Comparison of ENCODE assay signal across 9 cellular contexts in genomic region chr11:69444381-69445130, GRCh38. TPM values are rescaled to one million over a fixed set of nuclear protein-coding genes. Genes with fewer than 3 reads are reported as not detected.
DNase-seq lines count a peak whose midpoint lies in the region; ATAC-seq and TF ChIP-seq lines count a peak whose summit lies in the region.
"Had no signal": no experiment of that assay in that cellular context is flagged by ENCODE, and none has a peak within 500 bp of the region (broad histone marks: within the 10 kb centered on the region; RNA-seq: fewer than 3 reads in every experiment).

No MANE protein-coding gene starts in this region.

- TF ChIP-seq EP300 in upper lobe of left lung (IDR thresholded peaks at IDR 0.05) = peak in 1 of 4 donors; percentile 85

- peak overlapping the region; percentile 88 for H3K27ac ChIP-seq in lower lobe of right lung
- peak overlapping the region; percentile 79 to 85 (median 82) for H3K27ac ChIP-seq in upper lobe of left lung
- H3K27ac ChIP-seq: VCaP had no signal

- peaks cover 10% of the 10 kb centered on the region for H3K27me3 Mint-ChIP-seq in activated CD8-positive, alpha-beta T cell treated with anti-CD3 and anti-CD28 coated beads for 36 hours
- H3K27me3 Mint-ChIP-seq in activated CD8-positive, alpha-beta T cell treated with anti-CD3 and anti-CD28 coated beads, Interleukin-2, amount 10 ng/mL, durations not matched to agents 7 days and 5 days (ENCODE audit: low read depth) = peaks cover 4% of the 10 kb centered on the region

- ATAC-seq in activated CD8-positive, alpha-beta T cell treated with anti-CD3 and anti-CD28 coated beads for 36 hours = no peak
- no peak for ATAC-seq in activated CD8-positive, alpha-beta T cell treated with anti-CD3 and anti-CD28 coated beads, Interleukin-2, amount 10 ng/mL, durations not matched to agents 7 days and 5 days
- ATAC-seq in lower lobe of right lung (peak; percentile 88 to 91), upper lobe of left lung (ENCODE audit: low FRiP score in 2 of 2) (peak; percentile 78 to 91)

- H3K4me3 Mint-ChIP-seq in activated CD8-positive, alpha-beta T cell treated with anti-CD3 and anti-CD28 coated beads for 36 hours = no peak overlapping the region
- no peak overlapping the region for H3K4me3 Mint-ChIP-seq in activated CD8-positive, alpha-beta T cell treated with anti-CD3 and anti-CD28 coated beads, Interleukin-2, amount 10 ng/mL, durations not matched to agents 7 days and 5 days

- H3K4me1 ChIP-seq in lower lobe of right lung (peaks cover 65% of the 10 kb centered on the region), upper lobe of left lung (peaks cover 54 to 61% (median 59%) of the 10 kb centered on the region in 4 donors)

- H3K27me3 ChIP-seq in lower lobe of right lung (ENCODE audit: low read depth) = no peaks in the 10 kb centered on the region
- H3K27me3 ChIP-seq in upper lobe of left lung = no peaks in the 10 kb centered on the region

- 43 to 57% methylated on average over 31 of the region's 32 CpGs for WGBS in upper lobe of left lung, 2 donors

- POLR2A ChIA-PET in activated CD8-positive, alpha-beta T cell treated with anti-CD3 and anti-CD28 coated beads for 36 hours (lab: Charles Lee) = no interaction called here
- POLR2A ChIA-PET in activated CD8-positive, alpha-beta T cell treated with anti-CD3 and anti-CD28 coated beads, Interleukin-2, amount 10 ng/mL, durations not matched to agents 7 days and 5 days (lab: Charles Lee) = no interaction called here

- H3K4me3 ChIP-seq in choroid plexus epithelial cell (ENCODE audit: low read depth, low read length) = no peak overlapping the region
- H3K4me3 ChIP-seq in lower lobe of right lung = peak overlapping the region; percentile 48
- H3K4me3 ChIP-seq in upper lobe of left lung = no peak overlapping the region

- CTCF ChIA-PET in activated CD8-positive, alpha-beta T cell treated with anti-CD3 and anti-CD28 coated beads for 36 hours (lab: Charles Lee) = no interaction called here
- CTCF ChIA-PET in activated CD8-positive, alpha-beta T cell treated with anti-CD3 and anti-CD28 coated beads, Interleukin-2, amount 10 ng/mL, durations not matched to agents 7 days and 5 days (lab: Charles Lee) = no interaction called here

- TF ChIP-seq CTCF in activated CD8-positive, alpha-beta T cell treated with anti-CD3 and anti-CD28 coated beads for 36 hours (IDR thresholded peaks at IDR 0.05) = no peak
- TF ChIP-seq CTCF in choroid plexus epithelial cell (conservative IDR thresholded peaks at IDR 0.05; ENCODE audit: low read depth, low read length) (peak; percentile 64), lower lobe of right lung (IDR thresholded peaks at IDR 0.05) (peak; percentile 51), upper lobe of left lung (IDR thresholded peaks at IDR 0.05) (peak; percentile 12 to 71 (median 33)), GM20000 (IDR thresholded peaks at IDR 0.05; ENCODE audit: extremely low read depth, missing control alignments) (no peak)

- H3K27ac Mint-ChIP-seq in activated CD8-positive, alpha-beta T cell treated with anti-CD3 and anti-CD28 coated beads for 36 hours = no peak overlapping the region
- no peak overlapping the region for H3K27ac Mint-ChIP-seq in activated CD8-positive, alpha-beta T cell treated with anti-CD3 and anti-CD28 coated beads, Interleukin-2, amount 10 ng/mL, durations not matched to agents 7 days and 5 days

- peak; percentile 8 for DNase-seq in activated CD8-positive, alpha-beta T cell treated with anti-CD3 and anti-CD28 coated beads for 36 hours
- DNase-seq in activated CD8-positive, alpha-beta T cell treated with anti-CD3 and anti-CD28 coated beads, Interleukin-2, amount 10 ng/mL, durations not matched to agents 7 days and 5 days = no peak
- peak; percentile 97 for DNase-seq in choroid plexus epithelial cell (ENCODE audit: low read depth)
- DNase-seq in lower lobe of right lung = peak; percentile 89
- peak; percentile 88 to 92 for DNase-seq in upper lobe of left lung
- DNase-seq in GM20000 (ENCODE audit: low spot score) = no peak
- DNase-seq in central memory CD4-positive, alpha-beta T cell = no peak
- DNase-seq in germinal center (ENCODE audit: low spot score) = no peak

- no peak for TF ChIP-seq POLR2A in upper lobe of left lung (IDR thresholded peaks at IDR 0.05)

- H3K36me3 Mint-ChIP-seq in activated CD8-positive, alpha-beta T cell treated with anti-CD3 and anti-CD28 coated beads for 36 hours (ENCODE audit: low read depth) = no peaks in the 10 kb centered on the region
- no peaks in the 10 kb centered on the region for H3K36me3 Mint-ChIP-seq in activated CD8-positive, alpha-beta T cell treated with anti-CD3 and anti-CD28 coated beads, Interleukin-2, amount 10 ng/mL, durations not matched to agents 7 days and 5 days (ENCODE audit: low read depth)

- H3K36me3 ChIP-seq in lower lobe of right lung = no peaks in the 10 kb centered on the region
- no peaks in the 10 kb centered on the region for H3K36me3 ChIP-seq in upper lobe of left lung

- intact Hi-C loops in activated CD8-positive, alpha-beta T cell treated with anti-CD3 and anti-CD28 coated beads for 36 hours (cut with micrococcal nuclease) = loop anchor here (10.0 kb wide), 1 partner anchor 150 kb away; the partner anchor contains the start of gene MYEOV
- intact Hi-C loops in lower lobe of right lung (cut with DNase I) = no loop called here

- H3K4me1 Mint-ChIP-seq in activated CD8-positive, alpha-beta T cell treated with anti-CD3 and anti-CD28 coated beads for 36 hours (ENCODE audit: low read depth) = peaks cover 16% of the 10 kb centered on the region
- peaks cover 16% of the 10 kb centered on the region for H3K4me1 Mint-ChIP-seq in activated CD8-positive, alpha-beta T cell treated with anti-CD3 and anti-CD28 coated beads, Interleukin-2, amount 10 ng/mL, durations not matched to agents 7 days and 5 days (ENCODE audit: low read depth)

- no peaks in the 10 kb centered on the region for H3K9me3 ChIP-seq in lower lobe of right lung
- no peaks in the 10 kb centered on the region for H3K9me3 ChIP-seq in upper lobe of left lung

- H3K9me3 Mint-ChIP-seq in activated CD8-positive, alpha-beta T cell treated with anti-CD3 and anti-CD28 coated beads for 36 hours = no peaks in the 10 kb centered on the region
- no peaks in the 10 kb centered on the region for H3K9me3 Mint-ChIP-seq in activated CD8-positive, alpha-beta T cell treated with anti-CD3 and anti-CD28 coated beads, Interleukin-2, amount 10 ng/mL, durations not matched to agents 7 days and 5 days (ENCODE audit: insufficient read depth)

RNA-seq across cellular contexts. Expression of gene LINC01488, which starts 36.9 kb away (rescaled TPM):
- not detected for total RNA-seq in activated CD8-positive, alpha-beta T cell treated with anti-CD3 and anti-CD28 coated beads for 36 hours
- not detected for total RNA-seq in activated CD8-positive, alpha-beta T cell treated with anti-CD3 and anti-CD28 coated beads, Interleukin-2, amount 10 ng/mL, durations not matched to agents 7 days and 5 days
- total RNA-seq in lower lobe of right lung (not detected), upper lobe of left lung (not detected)

Comparison
In these comparisons a context has a peak if more than half of its experiments do, and no peak if none do; other contexts are left out.
1. DNase-seq: peak in activated CD8-positive, alpha-beta T cell treated with anti-CD3 and anti-CD28 coated beads for 36 hours (single experiment), choroid plexus epithelial cell (single experiment), lower lobe of right lung (single experiment) and upper lobe of left lung (2 of 2); none in activated CD8-positive, alpha-beta T cell treated with anti-CD3 and anti-CD28 coated beads, Interleukin-2, amount 10 ng/mL, durations not matched to agents 7 days and 5 days (single experiment), GM20000 (single experiment), central memory CD4-positive, alpha-beta T cell (single experiment) and germinal center (single experiment).
2. ATAC-seq: peak in lower lobe of right lung (2 of 2) and upper lobe of left lung (2 of 2); none in activated CD8-positive, alpha-beta T cell treated with anti-CD3 and anti-CD28 coated beads for 36 hours (single experiment) and activated CD8-positive, alpha-beta T cell treated with anti-CD3 and anti-CD28 coated beads, Interleukin-2, amount 10 ng/mL, durations not matched to agents 7 days and 5 days (single experiment).
3. CTCF ChIP-seq: peak in choroid plexus epithelial cell (single experiment), lower lobe of right lung (single experiment) and upper lobe of left lung (6 of 6); none in activated CD8-positive, alpha-beta T cell treated with anti-CD3 and anti-CD28 coated beads for 36 hours (single experiment) and GM20000 (single experiment).